1 cellular context compared by ENCODE assay signal in the genomic region with DNA sequence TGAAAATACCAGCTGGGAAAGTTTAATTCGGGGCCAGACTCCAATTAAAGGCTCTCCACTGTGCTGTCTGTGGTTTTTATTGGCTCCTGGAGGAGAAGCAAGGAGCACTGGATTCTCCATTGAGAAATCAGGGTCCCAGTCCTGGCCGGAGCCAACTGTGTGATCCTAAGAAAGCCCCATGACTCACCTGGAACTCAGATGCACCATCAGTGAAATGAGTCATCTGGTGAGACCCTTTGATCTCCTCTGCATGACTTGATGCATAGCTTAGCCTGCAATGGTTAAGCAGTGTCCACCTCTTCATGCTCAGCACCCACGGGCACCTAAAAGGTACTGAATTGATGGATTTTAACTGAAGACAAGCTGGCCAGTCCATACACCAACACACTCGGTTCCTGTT.
TF ChIP-seq lines count a peak whose summit lies in the region.

No MANE protein-coding gene starts in this region.

TF ChIP-seq in HepG2, 621 proteins besides CTCF, POLR2A, EP300 and RAD21 (continued from another document):
- TF ChIP-seq, protein P1, sequence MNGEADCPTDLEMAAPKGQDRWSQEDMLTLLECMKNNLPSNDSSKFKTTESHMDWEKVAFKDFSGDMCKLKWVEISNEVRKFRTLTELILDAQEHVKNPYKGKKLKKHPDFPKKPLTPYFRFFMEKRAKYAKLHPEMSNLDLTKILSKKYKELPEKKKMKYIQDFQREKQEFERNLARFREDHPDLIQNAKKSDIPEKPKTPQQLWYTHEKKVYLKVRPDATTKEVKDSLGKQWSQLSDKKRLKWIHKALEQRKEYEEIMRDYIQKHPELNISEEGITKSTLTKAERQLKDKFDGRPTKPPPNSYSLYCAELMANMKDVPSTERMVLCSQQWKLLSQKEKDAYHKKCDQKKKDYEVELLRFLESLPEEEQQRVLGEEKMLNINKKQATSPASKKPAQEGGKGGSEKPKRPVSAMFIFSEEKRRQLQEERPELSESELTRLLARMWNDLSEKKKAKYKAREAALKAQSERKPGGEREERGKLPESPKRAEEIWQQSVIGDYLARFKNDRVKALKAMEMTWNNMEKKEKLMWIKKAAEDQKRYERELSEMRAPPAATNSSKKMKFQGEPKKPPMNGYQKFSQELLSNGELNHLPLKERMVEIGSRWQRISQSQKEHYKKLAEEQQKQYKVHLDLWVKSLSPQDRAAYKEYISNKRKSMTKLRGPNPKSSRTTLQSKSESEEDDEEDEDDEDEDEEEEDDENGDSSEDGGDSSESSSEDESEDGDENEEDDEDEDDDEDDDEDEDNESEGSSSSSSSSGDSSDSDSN (CRISPR knock-in tag; IDR thresholded peaks at IDR 0.05): no peak
